2 cellular contexts compared by ENCODE assay signal in the genomic region with DNA sequence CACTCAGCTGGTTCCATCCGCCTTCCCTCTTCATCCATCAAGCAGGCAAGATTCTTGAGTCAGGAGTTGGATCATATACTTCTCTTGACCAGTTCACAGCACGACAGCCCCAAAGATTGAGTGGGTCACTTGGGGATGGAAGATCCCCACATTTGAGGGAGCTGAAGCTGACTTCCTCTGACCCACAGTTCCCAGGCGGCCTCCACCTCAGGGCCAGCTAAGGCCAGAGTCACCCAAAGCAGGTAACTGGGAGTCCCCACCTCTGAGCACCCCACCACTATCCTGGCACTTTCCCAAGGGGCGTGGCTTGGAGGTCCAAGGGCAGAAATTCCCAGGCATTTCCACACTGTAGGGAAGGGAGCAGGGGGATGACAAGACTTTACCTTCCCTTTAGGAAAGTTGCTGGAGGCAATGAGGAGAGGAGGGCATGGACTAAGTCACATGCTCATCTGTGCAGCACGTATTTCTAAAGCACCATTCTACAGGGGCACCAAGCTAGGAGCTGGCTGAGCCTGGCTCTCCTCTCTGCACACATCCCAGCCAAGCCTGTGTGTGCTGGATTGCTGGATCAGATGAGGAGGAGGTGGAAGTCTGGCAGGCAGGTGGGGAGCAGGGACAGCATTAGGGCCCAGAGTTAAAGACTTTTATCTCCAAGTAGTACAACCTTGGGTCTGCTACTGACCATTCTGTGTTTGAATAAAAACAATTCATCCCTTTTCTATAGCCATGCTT.
TF ChIP-seq lines count a peak whose summit lies in the region.

No MANE protein-coding gene starts in this region.

TF ChIP-seq in GM23338, 12 proteins besides CTCF, POLR2A, EP300 and RAD21:
- TF ChIP-seq ZNF114 (CRISPR knock-in tag; IDR thresholded peaks at IDR 0.05) (no peak), ZNF331 (CRISPR knock-in tag; IDR thresholded peaks at IDR 0.05; ENCODE audit: low read depth) (no peak), EZH2phosphoT487 (IDR thresholded peaks at IDR 0.05; ENCODE audit: unreplicated experiment) (no peak), STAT1 (IDR thresholded peaks at IDR 0.05; ENCODE audit: unreplicated experiment) (no peak)
- TF ChIP-seq, protein P1, sequence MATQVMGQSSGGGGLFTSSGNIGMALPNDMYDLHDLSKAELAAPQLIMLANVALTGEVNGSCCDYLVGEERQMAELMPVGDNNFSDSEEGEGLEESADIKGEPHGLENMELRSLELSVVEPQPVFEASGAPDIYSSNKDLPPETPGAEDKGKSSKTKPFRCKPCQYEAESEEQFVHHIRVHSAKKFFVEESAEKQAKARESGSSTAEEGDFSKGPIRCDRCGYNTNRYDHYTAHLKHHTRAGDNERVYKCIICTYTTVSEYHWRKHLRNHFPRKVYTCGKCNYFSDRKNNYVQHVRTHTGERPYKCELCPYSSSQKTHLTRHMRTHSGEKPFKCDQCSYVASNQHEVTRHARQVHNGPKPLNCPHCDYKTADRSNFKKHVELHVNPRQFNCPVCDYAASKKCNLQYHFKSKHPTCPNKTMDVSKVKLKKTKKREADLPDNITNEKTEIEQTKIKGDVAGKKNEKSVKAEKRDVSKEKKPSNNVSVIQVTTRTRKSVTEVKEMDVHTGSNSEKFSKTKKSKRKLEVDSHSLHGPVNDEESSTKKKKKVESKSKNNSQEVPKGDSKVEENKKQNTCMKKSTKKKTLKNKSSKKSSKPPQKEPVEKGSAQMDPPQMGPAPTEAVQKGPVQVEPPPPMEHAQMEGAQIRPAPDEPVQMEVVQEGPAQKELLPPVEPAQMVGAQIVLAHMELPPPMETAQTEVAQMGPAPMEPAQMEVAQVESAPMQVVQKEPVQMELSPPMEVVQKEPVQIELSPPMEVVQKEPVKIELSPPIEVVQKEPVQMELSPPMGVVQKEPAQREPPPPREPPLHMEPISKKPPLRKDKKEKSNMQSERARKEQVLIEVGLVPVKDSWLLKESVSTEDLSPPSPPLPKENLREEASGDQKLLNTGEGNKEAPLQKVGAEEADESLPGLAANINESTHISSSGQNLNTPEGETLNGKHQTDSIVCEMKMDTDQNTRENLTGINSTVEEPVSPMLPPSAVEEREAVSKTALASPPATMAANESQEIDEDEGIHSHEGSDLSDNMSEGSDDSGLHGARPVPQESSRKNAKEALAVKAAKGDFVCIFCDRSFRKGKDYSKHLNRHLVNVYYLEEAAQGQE (IDR thresholded peaks at IDR 0.05; ENCODE audit: unreplicated experiment) = no peak
- TF ChIP-seq, protein P2, sequence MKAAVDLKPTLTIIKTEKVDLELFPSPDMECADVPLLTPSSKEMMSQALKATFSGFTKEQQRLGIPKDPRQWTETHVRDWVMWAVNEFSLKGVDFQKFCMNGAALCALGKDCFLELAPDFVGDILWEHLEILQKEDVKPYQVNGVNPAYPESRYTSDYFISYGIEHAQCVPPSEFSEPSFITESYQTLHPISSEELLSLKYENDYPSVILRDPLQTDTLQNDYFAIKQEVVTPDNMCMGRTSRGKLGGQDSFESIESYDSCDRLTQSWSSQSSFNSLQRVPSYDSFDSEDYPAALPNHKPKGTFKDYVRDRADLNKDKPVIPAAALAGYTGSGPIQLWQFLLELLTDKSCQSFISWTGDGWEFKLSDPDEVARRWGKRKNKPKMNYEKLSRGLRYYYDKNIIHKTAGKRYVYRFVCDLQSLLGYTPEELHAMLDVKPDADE (IDR thresholded peaks at IDR 0.05) = no peak

TF ChIP-seq in H1, 55 proteins besides CTCF, POLR2A, EP300 and RAD21:
- TF ChIP-seq GTF2F1 (IDR thresholded peaks at IDR 0.05; ENCODE audit: borderline replicate concordance, low read depth, low read length) = no peak
- no peak for TF ChIP-seq TAF7 (optimal IDR thresholded peaks at IDR 0.05; ENCODE audit: borderline replicate concordance, low read depth, low read length)
- TF ChIP-seq CHD2 (IDR thresholded peaks at IDR 0.05; ENCODE audit: low read length) = no peak
- no peak for TF ChIP-seq HDAC6 (IDR thresholded peaks at IDR 0.05; ENCODE audit: low read depth, low read length)
